In the genomic region with DNA sequence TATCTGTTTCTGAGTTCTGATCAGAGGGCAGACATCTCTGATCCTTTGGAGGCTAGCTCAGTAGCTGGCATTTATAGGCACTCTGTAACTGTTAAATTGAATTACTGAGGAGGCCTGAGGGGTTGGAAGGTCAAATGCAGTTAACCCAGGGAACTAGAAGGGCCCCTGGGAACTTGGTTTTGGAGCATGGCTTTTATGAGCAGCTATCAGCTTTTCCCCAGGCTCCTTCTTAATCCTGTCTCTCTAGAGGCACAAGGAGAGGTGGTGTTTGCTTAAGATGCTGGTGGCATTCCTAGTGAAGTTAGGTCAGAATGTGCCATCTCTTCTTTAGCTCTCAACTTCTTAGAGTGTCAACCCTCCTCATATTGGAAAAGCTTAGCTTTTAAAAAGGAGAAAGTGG, we compare ENCODE assay signal across 1 cellular context.
TF ChIP-seq lines count a peak whose summit lies in the region.

No MANE protein-coding gene starts in this region.

TF ChIP-seq in IMR-90, 13 proteins besides CTCF, POLR2A, EP300 and RAD21 (continued from another document):
- TF ChIP-seq NFE2L2 (IDR thresholded peaks at IDR 0.05; ENCODE audit: low read depth, low read length), result no peak
- TF ChIP-seq, protein P1, sequence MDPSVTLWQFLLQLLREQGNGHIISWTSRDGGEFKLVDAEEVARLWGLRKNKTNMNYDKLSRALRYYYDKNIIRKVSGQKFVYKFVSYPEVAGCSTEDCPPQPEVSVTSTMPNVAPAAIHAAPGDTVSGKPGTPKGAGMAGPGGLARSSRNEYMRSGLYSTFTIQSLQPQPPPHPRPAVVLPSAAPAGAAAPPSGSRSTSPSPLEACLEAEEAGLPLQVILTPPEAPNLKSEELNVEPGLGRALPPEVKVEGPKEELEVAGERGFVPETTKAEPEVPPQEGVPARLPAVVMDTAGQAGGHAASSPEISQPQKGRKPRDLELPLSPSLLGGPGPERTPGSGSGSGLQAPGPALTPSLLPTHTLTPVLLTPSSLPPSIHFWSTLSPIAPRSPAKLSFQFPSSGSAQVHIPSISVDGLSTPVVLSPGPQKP (IDR thresholded peaks at IDR 0.05; ENCODE audit: borderline replicate concordance, low read depth, low read length), result no peak
- TF ChIP-seq, protein P2, sequence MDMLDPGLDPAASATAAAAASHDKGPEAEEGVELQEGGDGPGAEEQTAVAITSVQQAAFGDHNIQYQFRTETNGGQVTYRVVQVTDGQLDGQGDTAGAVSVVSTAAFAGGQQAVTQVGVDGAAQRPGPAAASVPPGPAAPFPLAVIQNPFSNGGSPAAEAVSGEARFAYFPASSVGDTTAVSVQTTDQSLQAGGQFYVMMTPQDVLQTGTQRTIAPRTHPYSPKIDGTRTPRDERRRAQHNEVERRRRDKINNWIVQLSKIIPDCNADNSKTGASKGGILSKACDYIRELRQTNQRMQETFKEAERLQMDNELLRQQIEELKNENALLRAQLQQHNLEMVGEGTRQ (IDR thresholded peaks at IDR 0.05; ENCODE audit: low read depth, low read length), result no peak
- TF ChIP-seq MAFK (IDR thresholded peaks at IDR 0.05; ENCODE audit: low read depth, low read length), result no peak
- TF ChIP-seq MXI1 (IDR thresholded peaks at IDR 0.05; ENCODE audit: borderline replicate concordance, low read depth, low read length), result no peak
- no peak for TF ChIP-seq CEBPB (IDR thresholded peaks at IDR 0.05; ENCODE audit: low read depth, low read length)
- no peak for TF ChIP-seq SMC3 (IDR thresholded peaks at IDR 0.05; ENCODE audit: low read depth, low read length)
- TF ChIP-seq CHD1 (IDR thresholded peaks at IDR 0.05; ENCODE audit: low read depth, low read length), result no peak
